Comparison of ENCODE assay signal across 9 cellular contexts in the genomic region with DNA sequence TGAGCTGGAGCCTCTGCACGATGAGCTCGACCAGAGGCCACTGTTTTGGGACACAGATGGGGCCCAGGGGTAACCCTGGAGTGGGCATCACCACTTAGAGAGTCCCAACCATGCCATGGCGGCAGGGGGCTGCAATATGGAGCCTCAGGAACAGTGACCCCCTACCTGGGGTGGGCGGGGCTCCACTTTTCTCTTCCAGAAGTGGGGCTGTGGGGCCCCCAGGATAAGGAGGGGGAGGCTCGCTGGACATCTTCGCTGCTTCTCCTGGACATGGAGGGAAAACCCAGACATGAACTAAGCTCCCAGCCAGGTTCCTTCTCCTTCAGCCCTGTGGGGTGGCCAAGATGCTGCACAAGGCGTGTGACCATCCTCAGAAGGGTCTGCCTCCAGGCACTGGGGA. TPM values are rescaled to one million over a fixed set of nuclear protein-coding genes. Genes with fewer than 3 reads are reported as not detected.
DNase-seq lines count a peak whose midpoint lies in the region.
"Had no signal": no experiment of that assay in that cellular context is flagged by ENCODE, and none has a peak within 500 bp of the region (broad histone marks: within the 10 kb centered on the region; RNA-seq: fewer than 3 reads in every experiment).

No MANE protein-coding gene starts in this region.

- no peaks in the 10 kb centered on the region for H3K9me3 ChIP-seq in effector memory CD4-positive, alpha-beta T cell (ENCODE audit: control insufficient read depth, low read length)

- no peaks in the 10 kb centered on the region for H3K27me3 Mint-ChIP-seq in activated naive CD4-positive, alpha-beta T cell treated with anti-CD3 and anti-CD28 coated beads, Interleukin-2, amount 10 ng/mL, durations not matched to agents 7 days and 5 days

- no peak overlapping the region for H3K4me3 ChIP-seq in effector memory CD4-positive, alpha-beta T cell (ENCODE audit: insufficient read depth, low read depth, low read length, poor library complexity, severe bottlenecking)

- peaks cover 45% of the 10 kb centered on the region for H3K36me3 Mint-ChIP-seq in activated naive CD4-positive, alpha-beta T cell treated with anti-CD3 and anti-CD28 coated beads, Interleukin-2, amount 10 ng/mL, durations not matched to agents 7 days and 5 days

- H3K27ac Mint-ChIP-seq in activated naive CD4-positive, alpha-beta T cell treated with anti-CD3 and anti-CD28 coated beads, Interleukin-2, amount 10 ng/mL, durations not matched to agents 7 days and 5 days: peak overlapping the region; percentile 89

- DNase-seq in activated naive CD4-positive, alpha-beta T cell treated with anti-CD3 and anti-CD28 coated beads, Interleukin-2, amount 10 ng/mL, durations not matched to agents 7 days and 5 days: no peak
- DNase-seq in activated naive CD4-positive, alpha-beta T cell treated with Interleukin-2 at 50 U/mL for 16 hours: no peak
- DNase-seq in effector memory CD4-positive, alpha-beta T cell: no peak
- DNase-seq in iPS-NIHi11 (ENCODE audit: low spot score) (no peak), GM19238 (ENCODE audit: insufficient read length, low spot score) (no peak)
- DNase-seq: glutamatergic neuron, midbrain, MV-4-11 had no signal

- H3K9me3 Mint-ChIP-seq in activated naive CD4-positive, alpha-beta T cell treated with anti-CD3 and anti-CD28 coated beads, Interleukin-2, amount 10 ng/mL, durations not matched to agents 7 days and 5 days: no peaks in the 10 kb centered on the region

- no peak overlapping the region for H3K4me3 Mint-ChIP-seq in activated naive CD4-positive, alpha-beta T cell treated with anti-CD3 and anti-CD28 coated beads, Interleukin-2, amount 10 ng/mL, durations not matched to agents 7 days and 5 days

- H3K36me3 ChIP-seq in effector memory CD4-positive, alpha-beta T cell (ENCODE audit: control insufficient read depth, insufficient read depth, low read length): peaks cover 43% of the 10 kb centered on the region

- peak overlapping the region; percentile 47 for H3K27ac ChIP-seq in effector memory CD4-positive, alpha-beta T cell (ENCODE audit: insufficient read depth, low read length, poor library complexity, severe bottlenecking)
- H3K27ac ChIP-seq in temporal lobe (ENCODE audit: low read depth, low read length): peak overlapping the region; percentile 71

- CTCF ChIA-PET in activated naive CD4-positive, alpha-beta T cell treated with anti-CD3 and anti-CD28 coated beads, Interleukin-2, amount 10 ng/mL, durations not matched to agents 7 days and 5 days (lab: Charles Lee): interaction anchor here (1.3 to 2.2 kb wide), 2 partner anchors 8 to 38 kb away, joined by 3 to 16 read pairs; partner anchors contain the start of gene HMOX2

- peaks cover 60% of the 10 kb centered on the region for H3K4me1 Mint-ChIP-seq in activated naive CD4-positive, alpha-beta T cell treated with anti-CD3 and anti-CD28 coated beads, Interleukin-2, amount 10 ng/mL, durations not matched to agents 7 days and 5 days

- H3K4me1 ChIP-seq in effector memory CD4-positive, alpha-beta T cell (ENCODE audit: control insufficient read depth, insufficient read depth, low read length, poor library complexity, severe bottlenecking): peaks cover 24% of the 10 kb centered on the region

- H3K27me3 ChIP-seq in effector memory CD4-positive, alpha-beta T cell (replicated peaks; ENCODE audit: control insufficient read depth, insufficient read depth, low read length, poor library complexity, severe bottlenecking): no peaks in the 10 kb centered on the region

RNA-seq across cellular contexts. Expression of gene CDIP1, which starts 24.7 kb away (rescaled TPM):
- 10.8 TPM for total RNA-seq in temporal lobe

RNA-seq across cellular contexts. Expression of gene HMOX2, which starts 37.7 kb away (rescaled TPM):
- total RNA-seq in temporal lobe: 30.0 TPM

RNA-seq across cellular contexts. Expression of gene NMRAL1, which starts 39.5 kb away (rescaled TPM):
- 39.1 TPM for total RNA-seq in temporal lobe

RNA-seq across cellular contexts. Expression of gene C16orf96, which starts 42.3 kb away (rescaled TPM):
- total RNA-seq in temporal lobe: 0.25 TPM
